ENCODE assay signal across 19 cellular contexts in the genomic region with DNA sequence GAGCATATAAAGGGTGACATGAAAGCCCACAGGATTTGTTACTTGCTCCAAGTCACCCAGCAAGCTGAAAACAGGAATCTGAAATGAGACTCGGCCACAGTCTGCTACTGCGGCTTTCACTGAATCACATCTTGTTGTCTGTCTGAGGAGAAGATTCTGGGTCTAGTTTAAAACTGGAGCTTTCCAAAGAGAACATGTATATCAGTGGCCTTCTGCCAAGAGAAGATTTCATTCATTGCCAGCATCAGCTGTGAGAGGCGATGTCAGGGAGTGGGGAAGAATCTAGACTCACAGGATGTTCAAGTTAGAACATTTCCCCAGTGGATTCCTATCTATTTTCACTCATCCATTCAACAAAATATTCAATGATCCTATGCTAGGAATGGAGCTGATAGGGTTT.
"Had no signal": no experiment of that assay in that cellular context is flagged by ENCODE, and none has a peak within 500 bp of the region (broad histone marks: within the 10 kb centered on the region; RNA-seq: fewer than 3 reads in every experiment).

No MANE protein-coding gene starts in this region.

- H3K36me3 ChIP-seq: heart right ventricle, neutrophil, right atrium auricular region, tibial nerve, upper lobe of right lung, vagina had no signal

- H3K4me3 Mint-ChIP-seq: immature natural killer cell; naive thymus-derived CD8-positive, alpha-beta T cell had no signal

- H3K27me3 ChIP-seq: heart right ventricle, neutrophil, right atrium auricular region, testis, tibial nerve, upper lobe of right lung, vagina had no signal

- H3K36me3 Mint-ChIP-seq: immature natural killer cell; naive thymus-derived CD8-positive, alpha-beta T cell had no signal

- H3K4me1 Mint-ChIP-seq: immature natural killer cell; naive thymus-derived CD8-positive, alpha-beta T cell had no signal

- DNase-seq: cortex of kidney; effector CD8-positive, alpha-beta T cell; heart right ventricle; hypothalamus; immature natural killer cell; kidney; mesendoderm; naive thymus-derived CD8-positive, alpha-beta T cell; stimulated activated CD4-positive, alpha-beta T cell treated with anti-CD3 and anti-CD28 coated beads, Interleukin-2, amount 100 ng/mL, for 48 hours; stimulated activated naive CD8-positive, alpha-beta T cell treated with anti-CD3 and anti-CD28 coated beads, Interleukin-15, Interleukin-2, amounts not matched to agents 100 U/mL and 50 U/mL, for 24 hours; testis; upper lobe of right lung had no signal

- H3K9me3 ChIP-seq: neutrophil, right atrium auricular region, testis, upper lobe of right lung, vagina had no signal

- H3K27ac ChIP-seq: heart right ventricle, neutrophil, right atrium auricular region, testis, tibial nerve, upper lobe of right lung, vagina had no signal

- H3K4me1 ChIP-seq: heart right ventricle, right atrium auricular region, testis, tibial nerve, upper lobe of right lung, vagina had no signal

- H3K4me3 ChIP-seq: dorsolateral prefrontal cortex, heart right ventricle, right atrium auricular region, smooth muscle cell, testis, tibial nerve, upper lobe of right lung, vagina had no signal

- ATAC-seq: esophagus mucosa; heart right ventricle; naive thymus-derived CD8-positive, alpha-beta T cell; stimulated activated naive CD8-positive, alpha-beta T cell treated with anti-CD3 and anti-CD28 coated beads, Interleukin-15, Interleukin-2, amounts not matched to agents 100 U/mL and 50 U/mL, for 24 hours; upper lobe of right lung had no signal

- H3K27ac Mint-ChIP-seq: immature natural killer cell; naive thymus-derived CD8-positive, alpha-beta T cell had no signal

- H3K4me2 ChIP-seq: smooth muscle cell had no signal
